ENCODE assay signal across 8 cellular contexts in the genomic region with DNA sequence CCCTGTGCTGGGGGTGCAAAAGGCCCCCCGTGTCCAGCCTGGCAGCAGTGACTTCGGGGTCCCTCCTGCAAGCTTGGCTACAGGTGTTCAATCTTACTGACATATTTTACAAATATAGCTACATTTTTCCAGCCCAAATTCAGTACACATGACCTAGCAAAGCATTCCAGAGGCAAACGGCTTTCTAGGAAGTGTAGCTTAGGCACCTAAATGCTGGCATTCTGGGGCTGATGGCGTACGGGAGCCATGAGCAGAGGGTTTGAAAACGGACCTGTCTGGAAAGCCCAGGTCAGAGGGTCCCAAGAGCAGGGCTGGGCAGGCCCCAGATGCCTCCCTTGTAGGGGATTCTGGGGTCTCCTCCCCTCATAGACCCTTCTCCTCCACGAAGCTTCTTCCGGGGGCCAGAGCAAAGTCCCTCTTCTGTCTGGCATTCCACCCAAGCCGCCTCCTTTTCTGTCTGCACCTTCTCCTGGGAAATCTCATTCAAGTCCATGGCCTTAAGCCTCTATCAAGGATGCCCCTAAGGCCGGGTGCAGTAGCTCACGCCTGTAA.
DNase-seq lines count a peak whose midpoint lies in the region; ATAC-seq, FAIRE-seq and TF ChIP-seq lines count a peak whose summit lies in the region.

No MANE protein-coding gene starts in this region.

- peaks cover 46% of the 10 kb centered on the region for H3K27me3 ChIP-seq in HUES48 (ENCODE audit: control insufficient read depth, insufficient read depth, low read length)
- H3K27me3 ChIP-seq in ascending aorta, result no peaks in the 10 kb centered on the region
- H3K27me3 ChIP-seq in iPS-20b (ENCODE audit: insufficient read depth, low read length), result peaks cover 57% of the 10 kb centered on the region
- no peaks in the 10 kb centered on the region for H3K27me3 ChIP-seq in subcutaneous abdominal adipose tissue (ENCODE audit: control insufficient read depth in 5 of 5, insufficient read depth in 4 of 5, low read length in 5 of 5)

- H3K9me3 ChIP-seq in HUES48 (ENCODE audit: control insufficient read depth, insufficient read depth, low read length), result no peaks in the 10 kb centered on the region
- no peaks in the 10 kb centered on the region for H3K9me3 ChIP-seq in ascending aorta
- H3K9me3 ChIP-seq in iPS-20b (ENCODE audit: insufficient read depth, low read depth, low read length), result no peaks in the 10 kb centered on the region
- H3K9me3 ChIP-seq in subcutaneous abdominal adipose tissue (ENCODE audit: control insufficient read depth in 5 of 5, low read length in 5 of 5), result no peaks in the 10 kb centered on the region

- H3K36me3 ChIP-seq in HUES48 (ENCODE audit: control insufficient read depth, insufficient read depth, low read length) (no peaks in the 10 kb centered on the region), ascending aorta (no peaks in the 10 kb centered on the region), iPS-20b (ENCODE audit: insufficient read depth, low read depth, low read length) (no peaks in the 10 kb centered on the region), subcutaneous abdominal adipose tissue (ENCODE audit: control insufficient read depth in 5 of 5, insufficient read depth in 5 of 5, low read length in 5 of 5) (no peaks in the 10 kb centered on the region)

- intact Hi-C loops in ascending aorta (cut with DNase I), result loop anchor here (2.0 to 10.0 kb wide), 7 partner anchors 21 to 411 kb away; a partner anchor contains a TSS

- H3K4me3 ChIP-seq in HUES48 (ENCODE audit: low read depth, low read length) (peak overlapping the region; percentile 50; the same call in 1 of the 2 replicates), ascending aorta (peak overlapping the region; percentile 2 to 38), iPS-20b (ENCODE audit: low read length) (peak overlapping the region; percentile 53), subcutaneous abdominal adipose tissue (ENCODE audit: low read depth in 1 of 5, low read length in 5 of 5) (peak overlapping the region in 3 of 5 donors; percentile 36 to 52 (median 48))

- H3K4me1 ChIP-seq in HUES48 (ENCODE audit: control insufficient read depth, insufficient read depth, low read length), result peaks cover 12% of the 10 kb centered on the region
- H3K4me1 ChIP-seq in ascending aorta, result peaks cover 0 to 14% of the 10 kb centered on the region in 2 donors
- peaks cover 8% of the 10 kb centered on the region; the same call in 1 of the 2 replicates for H3K4me1 ChIP-seq in iPS-20b (ENCODE audit: insufficient read depth, low read length)
- peaks cover 6 to 54% (median 38%) of the 10 kb centered on the region in 5 donors for H3K4me1 ChIP-seq in subcutaneous abdominal adipose tissue (ENCODE audit: control insufficient read depth in 5 of 5, insufficient read depth in 5 of 5, low read length in 5 of 5)

- no peak overlapping the region for H3K9ac ChIP-seq in HUES48 (ENCODE audit: low read depth, low read length)
- H3K9ac ChIP-seq in iPS-20b (ENCODE audit: low read depth, low read length), result no peak overlapping the region
- H3K9ac ChIP-seq in subcutaneous abdominal adipose tissue (ENCODE audit: low read length in 5 of 5), result peak overlapping the region in 1 of 5 donors; percentile 57

- H3K27ac ChIP-seq in HUES48 (ENCODE audit: low read depth, low read length) (no peak overlapping the region), ascending aorta (peak overlapping the region; percentile 74 to 82), iPS-20b (ENCODE audit: low read length) (no peak overlapping the region), subcutaneous abdominal adipose tissue (ENCODE audit: low read depth, low read length) (peak overlapping the region; percentile 74)

- no peak for ATAC-seq in HG03135 (IDR thresholded peaks at IDR 0.05; ENCODE audit: unreplicated experiment)

- TF ChIP-seq CTCF in ascending aorta (IDR thresholded peaks at IDR 0.05), result no peak

- no peak for FAIRE-seq in RCC 7860 (lab: Jason Lieb, UNC)
- no peak for FAIRE-seq in frontal cortex (lab: Jason Lieb, UNC)

- no peak for DNase-seq in ascending aorta (ENCODE audit: low spot score in 2 of 2)
- DNase-seq in SIG-M5 treated with dmso at 0.1 percent for 504 hours (lab: John Stamatoyannopoulos, UW; ENCODE audit: unreplicated experiment), result no peak
- no peak for DNase-seq in RCC 7860 (ENCODE audit: low spot score)
- DNase-seq in frontal cortex (ENCODE audit: low spot score in 2 of 2), result no peak

Comparison
In these comparisons a context has a peak if more than half of its experiments do, and no peak if none do; other contexts are left out.
1. H3K27ac ChIP-seq: peak in ascending aorta (2 of 2) and subcutaneous abdominal adipose tissue (single experiment); none in HUES48 (single experiment) and iPS-20b (single experiment).
2. Peak in every context shown above with its lines, with median percentiles within 50 percentile points of each other: H3K4me3 ChIP-seq.